23 cellular contexts compared by ENCODE assay signal in genomic region chr9:131298816-131299215, GRCh38. TPM values are rescaled to one million over a fixed set of nuclear protein-coding genes. Genes with fewer than 3 reads are reported as not detected.
"Had no signal": no experiment of that assay in that cellular context is flagged by ENCODE, and none has a peak within 500 bp of the region (broad histone marks: within the 10 kb centered on the region; RNA-seq: fewer than 3 reads in every experiment).

No MANE protein-coding gene starts in this region.

- DNase-seq: colonic mucosa; dermis blood vessel endothelial cell; erythroblast; foreskin keratinocyte; islet precursor cell; left lung; mesenchymal stem cell; midbrain; naive thymus-derived CD4-positive, alpha-beta T cell; nephron progenitor cell; posterior cingulate gyrus; right lobe of liver; spleen; stimulated activated CD4-positive, alpha-beta T cell treated with anti-CD3 and anti-CD28 coated beads, Interleukin-15, amount 100 ng/mL, for 24 hours; stimulated activated CD4-positive, alpha-beta T cell treated with anti-CD3 and anti-CD28 coated beads, Interleukin-1b, Interleukin-23, amount 100 ng/mL, for 48 hours; stimulated activated CD4-positive, alpha-beta T cell treated with anti-CD3 and anti-CD28 coated beads, Interleukin-4, amount 100 ng/mL, for 24 hours; upper lobe of right lung had no signal

- H3K9me3 ChIP-seq: colonic mucosa, left lung, neutrophil, right lobe of liver, spleen, tibial nerve, upper lobe of right lung, vagina had no signal

- ATAC-seq: foreskin keratinocyte; left lung; naive thymus-derived CD4-positive, alpha-beta T cell; right lobe of liver; stimulated activated memory B cell treated with anti-CD40 and anti-IgM and Interleukin-4, amounts not matched to agents 10 μg/mL and 1 μg/mL and 100 μg/mL, for 72 hours; upper lobe of right lung had no signal

- H3K36me3 ChIP-seq: colonic mucosa, left lung, neutrophil, right lobe of liver, spleen, upper lobe of right lung, vagina had no signal

- H3K27me3 ChIP-seq: colonic mucosa, foreskin keratinocyte, left lung, neutrophil, right lobe of liver, spleen, tibial nerve, upper lobe of right lung, vagina had no signal

- H3K27me3 Mint-ChIP-seq: stimulated activated memory B cell treated with anti-CD40 and anti-IgM and Interleukin-4, amounts not matched to agents 10 μg/mL and 1 μg/mL and 100 μg/mL, for 72 hours; stimulated activated naive CD8-positive, alpha-beta T cell treated with anti-CD3 and anti-CD28 coated beads, Interleukin-15, Interleukin-2, amounts not matched to agents 100 ng/mL and 50 ng/mL, for 24 hours had no signal

- H3K27ac ChIP-seq: colonic mucosa, foreskin keratinocyte, left lung, neutrophil, right lobe of liver, spleen, tibial nerve, upper lobe of right lung, vagina had no signal

- H3K36me3 Mint-ChIP-seq: naive thymus-derived CD4-positive, alpha-beta T cell; stimulated activated memory B cell treated with anti-CD40 and anti-IgM and Interleukin-4, amounts not matched to agents 10 μg/mL and 1 μg/mL and 100 μg/mL, for 72 hours had no signal

- H3K4me3 Mint-ChIP-seq: naive thymus-derived CD4-positive, alpha-beta T cell; nephron progenitor cell; stimulated activated memory B cell treated with anti-CD40 and anti-IgM and Interleukin-4, amounts not matched to agents 10 μg/mL and 1 μg/mL and 100 μg/mL, for 72 hours; stimulated activated naive CD8-positive, alpha-beta T cell treated with anti-CD3 and anti-CD28 coated beads, Interleukin-15, Interleukin-2, amounts not matched to agents 100 ng/mL and 50 ng/mL, for 24 hours had no signal

- H3K27ac Mint-ChIP-seq: naive thymus-derived CD4-positive, alpha-beta T cell; stimulated activated memory B cell treated with anti-CD40 and anti-IgM and Interleukin-4, amounts not matched to agents 10 μg/mL and 1 μg/mL and 100 μg/mL, for 72 hours; stimulated activated naive CD8-positive, alpha-beta T cell treated with anti-CD3 and anti-CD28 coated beads, Interleukin-15, Interleukin-2, amounts not matched to agents 100 ng/mL and 50 ng/mL, for 24 hours had no signal

- H3K9me3 Mint-ChIP-seq: naive thymus-derived CD4-positive, alpha-beta T cell; nephron progenitor cell; stimulated activated memory B cell treated with anti-CD40 and anti-IgM and Interleukin-4, amounts not matched to agents 10 μg/mL and 1 μg/mL and 100 μg/mL, for 72 hours; stimulated activated naive CD8-positive, alpha-beta T cell treated with anti-CD3 and anti-CD28 coated beads, Interleukin-15, Interleukin-2, amounts not matched to agents 100 ng/mL and 50 ng/mL, for 24 hours had no signal

- H3K4me1 ChIP-seq: colonic mucosa, foreskin keratinocyte, left lung, right lobe of liver, tibial nerve, upper lobe of right lung, vagina had no signal

- H3K4me1 Mint-ChIP-seq: naive thymus-derived CD4-positive, alpha-beta T cell had no signal

- H3K4me3 ChIP-seq: colonic mucosa, left lung, lung, right lobe of liver, spleen, tibial nerve, upper lobe of right lung, vagina had no signal

RNA-seq across cellular contexts. Expression of gene PLPP7, which starts 9.3 kb away (rescaled TPM):
- total RNA-seq: foreskin keratinocyte had no signal
- polyA plus RNA-seq: foreskin keratinocyte had no signal
